13 cellular contexts compared by ENCODE assay signal in genomic region chr1:10733967-10734366, GRCh38.
DNase-seq lines count a peak whose midpoint lies in the region; ATAC-seq and TF ChIP-seq lines count a peak whose summit lies in the region.
"Had no signal": no experiment of that assay in that cellular context is flagged by ENCODE, and none has a peak within 500 bp of the region (broad histone marks: within the 10 kb centered on the region; RNA-seq: fewer than 3 reads in every experiment).

No MANE protein-coding gene starts in this region.

- H3K4me1 ChIP-seq in suprapubic skin = peaks cover 48% of the 10 kb centered on the region

- no peaks in the 10 kb centered on the region for H3K27me3 Mint-ChIP-seq in activated T-helper 17 cell treated with anti-CD3 and anti-CD28 coated beads, Interleukin-2, amount 50 U/mL, for 72 hours
- H3K27me3 Mint-ChIP-seq in type B pancreatic cell = peaks cover 27% of the 10 kb centered on the region

- ATAC-seq in GM21786 (IDR thresholded peaks at IDR 0.05; ENCODE audit: unreplicated experiment) (peak; percentile 65), GM18858 (IDR thresholded peaks at IDR 0.05; ENCODE audit: unreplicated experiment) (no peak)
- peak; percentile 97 for ATAC-seq in activated T-helper 17 cell treated with anti-CD3 and anti-CD28 coated beads, Interleukin-2, amount 50 U/mL, for 72 hours (replicated peaks)

- 35% methylated on average over 7 of the region's 8 CpGs for WGBS in suprapubic skin

- no peaks in the 10 kb centered on the region for H3K36me3 Mint-ChIP-seq in activated T-helper 17 cell treated with anti-CD3 and anti-CD28 coated beads, Interleukin-2, amount 50 U/mL, for 72 hours (ENCODE audit: low read depth)
- no peaks in the 10 kb centered on the region for H3K36me3 Mint-ChIP-seq in type B pancreatic cell

- H3K9me3 ChIP-seq in suprapubic skin = no peaks in the 10 kb centered on the region
- H3K9me3 ChIP-seq: adrenal gland, thoracic aorta had no signal

- H3K36me3 ChIP-seq in suprapubic skin = no peaks in the 10 kb centered on the region
- H3K36me3 ChIP-seq: adrenal gland, thoracic aorta had no signal

- H3K4me3 Mint-ChIP-seq in activated T-helper 17 cell treated with anti-CD3 and anti-CD28 coated beads, Interleukin-2, amount 50 U/mL, for 72 hours = no peak overlapping the region
- H3K4me3 Mint-ChIP-seq in type B pancreatic cell = no peak overlapping the region

- no peak for TF ChIP-seq POLR2A in suprapubic skin (IDR thresholded peaks at IDR 0.05)

- H3K9me3 Mint-ChIP-seq in activated T-helper 17 cell treated with anti-CD3 and anti-CD28 coated beads, Interleukin-2, amount 50 U/mL, for 72 hours = no peaks in the 10 kb centered on the region
- no peaks in the 10 kb centered on the region for H3K9me3 Mint-ChIP-seq in type B pancreatic cell

- TF ChIP-seq EP300 in suprapubic skin (IDR thresholded peaks at IDR 0.05) = no peak

- peaks cover 25% of the 10 kb centered on the region for H3K27me3 ChIP-seq in suprapubic skin
- H3K27me3 ChIP-seq: adrenal gland had no signal

- no peak for TF ChIP-seq CTCF in suprapubic skin (IDR thresholded peaks at IDR 0.05)
- TF ChIP-seq CTCF in type B pancreatic cell (conservative IDR thresholded peaks at IDR 0.05) = no peak

- DNase-seq in NCI-H1417 (lab: John Stamatoyannopoulos, UW) (peak; percentile 59 to 84 (median 76)), NCI-H1417 treated with DMSO at 0.1 percent for 48 hours (lab: John Stamatoyannopoulos, UW) (no peak), suprapubic skin (ENCODE audit: low spot score in 2 of 2) (no peak), type B pancreatic cell (ENCODE audit: extremely low spot score, unreplicated experiment) (no peak)
- DNase-seq in stimulated activated CD4-positive, alpha-beta T cell treated with anti-CD3 and anti-CD28 coated beads, Interleukin-4, amount 100 ng/mL, for 1 hour = peak; percentile 60
- DNase-seq: posterior cingulate gyrus had no signal

- no peak overlapping the region for H3K27ac ChIP-seq in suprapubic skin
- H3K27ac ChIP-seq: epithelial cell of prostate, HL-60, thoracic aorta had no signal

- H3K4me1 Mint-ChIP-seq in activated T-helper 17 cell treated with anti-CD3 and anti-CD28 coated beads, Interleukin-2, amount 50 U/mL, for 72 hours = no peaks in the 10 kb centered on the region
- H3K4me1 Mint-ChIP-seq in type B pancreatic cell (ENCODE audit: unreplicated experiment) = peaks cover 16% of the 10 kb centered on the region

- no peak overlapping the region for H3K4me3 ChIP-seq in suprapubic skin
- H3K4me3 ChIP-seq: adrenal gland, thoracic aorta had no signal

- H3K27ac Mint-ChIP-seq in activated T-helper 17 cell treated with anti-CD3 and anti-CD28 coated beads, Interleukin-2, amount 50 U/mL, for 72 hours = no peak overlapping the region
- H3K27ac Mint-ChIP-seq in type B pancreatic cell = no peak overlapping the region

Comparison
In these comparisons a context has a peak if more than half of its experiments do, and no peak if none do; other contexts are left out.
1. DNase-seq: peak in NCI-H1417 (3 of 3) and stimulated activated CD4-positive, alpha-beta T cell treated with anti-CD3 and anti-CD28 coated beads, Interleukin-4, amount 100 ng/mL, for 1 hour (single experiment); none in NCI-H1417 treated with DMSO at 0.1 percent for 48 hours (single experiment), suprapubic skin (0 of 2) and type B pancreatic cell (single experiment).